Comparison of ENCODE assay signal across 7 cellular contexts in the genomic region with DNA sequence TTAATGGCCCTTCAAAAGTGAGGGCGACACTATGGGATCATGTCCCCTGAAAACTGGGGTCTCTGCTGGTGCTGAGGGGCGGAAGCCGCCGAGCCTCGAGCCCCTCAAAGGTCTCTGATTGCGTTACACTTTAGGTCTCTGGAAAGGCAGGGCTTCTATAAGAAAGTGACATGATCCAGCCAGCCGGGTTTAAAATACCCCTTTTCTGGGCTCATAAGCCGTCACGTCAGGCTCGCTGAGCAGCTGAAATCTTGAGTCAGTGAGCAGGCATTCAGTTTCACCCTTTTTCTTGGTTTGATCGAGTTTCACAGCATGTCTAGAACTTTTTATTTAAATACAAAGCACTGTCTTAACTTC. TPM values are rescaled to one million over a fixed set of nuclear protein-coding genes. Genes with fewer than 3 reads are reported as not detected.
A peak's percentile ranks its signal among the peaks of the same experiment; 100 is the strongest.
DNase-seq lines count a peak whose midpoint lies in the region; ATAC-seq, FAIRE-seq and TF ChIP-seq lines count a peak whose summit lies in the region.

No MANE protein-coding gene starts in this region.

- peaks cover 21% of the 10 kb centered on the region for H3F3A ChIP-seq in MM.1S (ENCODE audit: insufficient read depth, low read length)

- peak overlapping the region; percentile 100 for H3K27ac Mint-ChIP-seq in nephron progenitor cell

- TSS peak; percentile 96 for BruUV-seq in GM12878 (replicated peaks; lab: Mats Ljungman, UMichigan)

- no peak for FAIRE-seq in GM12878 (lab: Jason Lieb, UNC)
- no peak for FAIRE-seq in kidney (lab: Jason Lieb, UNC)

- TF ChIP-seq CTCF in GM12864 (IDR thresholded peaks at IDR 0.05; ENCODE audit: low read depth, low read length, missing control alignments) (no peak), MM.1S (IDR thresholded peaks at IDR 0.05; ENCODE audit: low read length) (no peak), GM12878 (IDR thresholded peaks at IDR 0.05 in 2 of 3, conservative IDR thresholded peaks at IDR 0.05 in 1 of 3; ENCODE audit: control insufficient read depth in 2 of 3, extremely low read depth in 1 of 3, insufficient read depth in 1 of 3, low read depth in 3 of 3, low read length in 3 of 3) (no peak), nephron progenitor cell (IDR thresholded peaks at IDR 0.05) (no peak), kidney (IDR thresholded peaks at IDR 0.05; ENCODE audit: borderline replicate concordance, extremely low read depth, insufficient read depth) (no peak), sigmoid colon (IDR thresholded peaks at IDR 0.05) (no peak)

- H3K36me3 Mint-ChIP-seq in nephron progenitor cell (ENCODE audit: low read depth): peaks cover 17% of the 10 kb centered on the region

- H3K4me1 ChIP-seq in MM.1S (ENCODE audit: low read length) (peaks cover 7% of the 10 kb centered on the region; the same call in 1 of the 2 replicates), GM12878 (ENCODE audit: control insufficient read depth, insufficient read depth, low read length) (0 out of 2 replicates have a peak, but pooled peaks cover 10% of the 10 kb centered on the region), kidney (ENCODE audit: control insufficient read depth in 1 of 2, insufficient read depth in 1 of 2, low read depth in 1 of 2, low read length in 2 of 2) (peaks cover 9 to 18% of the 10 kb centered on the region in 2 donors), sigmoid colon (peaks cover 2 to 29% (median 24%) of the 10 kb centered on the region in 4 donors)

- H3K4me3 ChIP-seq in GM12864 (ENCODE audit: low read depth, low read length) (peak overlapping the region; percentile 91), MM.1S (ENCODE audit: low read length) (peak overlapping the region; percentile 55), GM12878 (peak overlapping the region; percentile 51), kidney (ENCODE audit: low read length in 2 of 2) (no peak overlapping the region), sigmoid colon (peak overlapping the region in 1 of 4 donors; percentile 96)

- H3K36me3 ChIP-seq in MM.1S (replicated peaks; ENCODE audit: insufficient read depth, low read length): peaks cover 3% of the 10 kb centered on the region; the same call in 1 of the 2 replicates
- H3K36me3 ChIP-seq in GM12878 (ENCODE audit: control insufficient read depth in 2 of 2, insufficient read depth in 2 of 2, low read length in 1 of 2): no peaks in the 10 kb centered on the region; a peak in 2 of 4 replicates
- peaks cover 0 to 14% of the 10 kb centered on the region in 2 donors for H3K36me3 ChIP-seq in kidney (ENCODE audit: control insufficient read depth in 1 of 2, insufficient read depth in 2 of 2, low read length in 2 of 2)
- H3K36me3 ChIP-seq in sigmoid colon: peaks cover 0 to 18% (median 9%) of the 10 kb centered on the region in 4 donors

- TF ChIP-seq EP300 in GM12878 (IDR thresholded peaks at IDR 0.05; ENCODE audit: borderline replicate concordance in 1 of 2, control insufficient read depth in 1 of 2, low read depth in 2 of 2, low read length in 2 of 2) (no peak), sigmoid colon (IDR thresholded peaks at IDR 0.05) (no peak)

- H3K79me2 ChIP-seq in MM.1S (ENCODE audit: low read length): peaks cover 24% of the 10 kb centered on the region
- peaks cover 35% of the 10 kb centered on the region for H3K79me2 ChIP-seq in GM12878 (ENCODE audit: control insufficient read depth, insufficient read depth, low read length)

- RAD21 ChIA-PET in GM12878 (lab: Charles Lee; ENCODE audit: unreplicated experiment): interaction anchor here (0.9 to 1.9 kb wide), 6 partner anchors 22 to 162 kb away, joined by 3 to 12 read pairs (median 4); no protein-coding TSS in a partner anchor

- SMC1A ChIA-PET in GM12878 (lab: Charles Lee; ENCODE audit: uncharacterized antibody, unreplicated experiment): interaction anchor here (0.6 to 1.0 kb wide), 2 partner anchors 21 to 24 kb away, joined by 3 read pairs; no protein-coding TSS in a partner anchor

- POLR2A ChIA-PET in GM12878 (lab: Charles Lee): interaction anchor here (1.3 to 2.8 kb wide), 2 partner anchors 23 to 149 kb away, joined by 3 to 12 read pairs; no protein-coding TSS in a partner anchor

- no peaks in the 10 kb centered on the region for H3K9me2 ChIP-seq in MM.1S (replicated peaks; ENCODE audit: insufficient read depth, low read length)

- in situ Hi-C loops in GM12878 (cut with MboI): no loop called here

- H3K9ac ChIP-seq in MM.1S (ENCODE audit: low read length): peak overlapping the region; percentile 88
- H3K9ac ChIP-seq in GM12878 (ENCODE audit: control insufficient read depth, insufficient read depth, low read length): peak overlapping the region; percentile 96
- H3K9ac ChIP-seq in kidney (ENCODE audit: low read length in 2 of 2): no peak overlapping the region

- TF ChIP-seq RAD21 in GM12878 (IDR thresholded peaks at IDR 0.05; ENCODE audit: insufficient read depth, low read depth, low read length): no peak

- peaks cover 7% of the 10 kb centered on the region for H3K27me3 Mint-ChIP-seq in nephron progenitor cell (ENCODE audit: low read depth, poor library complexity)

- intact Hi-C loops in GM12878 (cut with micrococcal nuclease; ENCODE audit: unreplicated experiment) (loop anchor here (5.0 kb wide), 2 partner anchors 86 to 336 kb away; no protein-coding TSS in a partner anchor), posterior vena cava (cut with DNase I) (loop anchor here in 1 of 2 donors (10.0 kb wide), 1 partner anchor 338 kb away; no protein-coding TSS in a partner anchor), kidney (cut with DNase I) (no loop called here), sigmoid colon (cut with DNase I) (loop anchor here (2.0 to 10.0 kb wide), 9 partner anchors 106 to 872 kb away; a partner anchor contains a TSS)

- H3K27me3 ChIP-seq in MM.1S (replicated peaks; ENCODE audit: insufficient read depth, low read length) (no peaks in the 10 kb centered on the region), GM12878 (replicated peaks in 1 of 2; ENCODE audit: control insufficient read depth in 2 of 2, insufficient read depth in 2 of 2, low read length in 1 of 2) (no peaks in the 10 kb centered on the region), sigmoid colon (no peaks in the 10 kb centered on the region)

- TF ChIP-seq POLR2A in GM12878 (IDR thresholded peaks at IDR 0.05; ENCODE audit: low read depth, low read length) (no peak), sigmoid colon (IDR thresholded peaks at IDR 0.05) (no peak)

- H4K20me1 ChIP-seq in MM.1S (ENCODE audit: insufficient read depth, low read length) (no peaks in the 10 kb centered on the region), GM12878 (ENCODE audit: control insufficient read depth, insufficient read depth) (no peaks in the 10 kb centered on the region)

- H3K4me3 Mint-ChIP-seq in nephron progenitor cell: peak overlapping the region; percentile 92

- ATAC-seq in GM12878: peak; percentile 30

- H3K4me1 Mint-ChIP-seq in nephron progenitor cell: peaks cover 29% of the 10 kb centered on the region

- H3K9me3 ChIP-seq in MM.1S (replicated peaks; ENCODE audit: insufficient read depth, low read length) (no peaks in the 10 kb centered on the region), GM12878 (replicated peaks; ENCODE audit: control insufficient read depth, insufficient read depth, low read length) (no peaks in the 10 kb centered on the region), kidney (ENCODE audit: control insufficient read depth in 1 of 2, low read length in 2 of 2) (no peaks in the 10 kb centered on the region), sigmoid colon (no peaks in the 10 kb centered on the region)

- H3K9me3 Mint-ChIP-seq in nephron progenitor cell: no peaks in the 10 kb centered on the region

- H3K4me2 ChIP-seq in MM.1S (ENCODE audit: low read depth, low read length): peak overlapping the region; percentile 71
- peak overlapping the region; percentile 85 for H3K4me2 ChIP-seq in GM12878 (ENCODE audit: control insufficient read depth, insufficient read depth)

- DNase-seq in GM12864 (ENCODE audit: low read depth): no peak
- peak; percentile 44 for DNase-seq in MM.1S
- no peak for DNase-seq in GM12878 (ENCODE audit: low read depth, low spot score)
- DNase-seq in nephron progenitor cell: no peak
- DNase-seq in posterior vena cava (ENCODE audit: low spot score): no peak
- no peak for DNase-seq in kidney
- DNase-seq in sigmoid colon: no peak

- CTCF ChIA-PET in GM12878 (lab: Yijun Ruan, JAX): interaction anchor here (1.0 to 1.6 kb wide), 3 partner anchors 94 to 334 kb away, joined by 3 to 7 read pairs (median 3); no protein-coding TSS in a partner anchor

- 0% methylated on average over 11 of the region's 11 CpGs for WGBS in GM12878 (ENCODE audit: insufficient coverage, insufficient replicate concordance, low lambda C conversion rate, missing lambda C conversion rate)
- 5 to 14% methylated on average over 11 of the region's 11 CpGs for WGBS in sigmoid colon, 2 donors

- H2AFZ ChIP-seq in MM.1S (ENCODE audit: low read length) (no peak overlapping the region), GM12878 (ENCODE audit: control insufficient read depth, low read depth, low read length) (peak overlapping the region; percentile 32; the same call in 1 of the 2 replicates)

- H3K27ac ChIP-seq in MM.1S (ENCODE audit: low read length): peak overlapping the region; percentile 92
- peak overlapping the region; percentile 95 for H3K27ac ChIP-seq in GM12878 (ENCODE audit: control insufficient read depth, insufficient read depth)
- no peak overlapping the region for H3K27ac ChIP-seq in kidney (ENCODE audit: low read depth in 2 of 2, low read length in 2 of 2)
- peak overlapping the region in 2 of 4 donors; percentile 99 to 100 for H3K27ac ChIP-seq in sigmoid colon

RNA-seq across cellular contexts. Expression of a gene that starts 0.6 kb away (rescaled TPM):
- 204 and 210 TPM in 2 replicates for total RNA-seq in GM12878 (2013; cell fraction: nucleolus; rRNA removed)
- 550 and 625 TPM in 2 replicates for total RNA-seq in GM12878 (2014; rRNA removed)
- total RNA-seq in GM12878 (2014; rRNA removed; fragmentation: Illumina TruSeq; extraction: Trizol): 1,176 and 1,210 TPM in 2 replicates
- total RNA-seq in GM12878 (2021): 573 and 591 TPM in 2 replicates
- polyA plus RNA-seq in GM12878 (2011; ENCODE audit: low read depth): 338 TPM
- polyA plus RNA-seq in GM12878 (2011; rRNA removed): 365 and 533 TPM in 2 replicates
- polyA plus RNA-seq in GM12878 (2011; cell fraction: cytosol; rRNA removed): 127 and 129 TPM in 2 replicates
- 131 and 184 TPM in 2 replicates for polyA plus RNA-seq in GM12878 (2011; cell fraction: nucleus; rRNA removed)
- polyA plus RNA-seq in GM12878 (2012): 334 and 381 TPM in 2 replicates
- 1,581 and 1,586 TPM in 2 replicates for polyA plus RNA-seq in GM12878 (2014; fragmentation: Illumina TruSeq; extraction: Trizol)
- polyA plus RNA-seq in GM12878 (2014; fragmentation: Nextera tagmentation; extraction: Ambion mirVana): 1,000 to 10,000 TPM; 2,416 to 2,529 TPM
- 709 and 796 TPM in 2 replicates for polyA plus RNA-seq in GM12878 (2014; rRNA removed)
- polyA plus RNA-seq in GM12878 (2016; fragmentation: Nextera tagmentation; extraction: Ambion mirVana): 1,000 to 10,000 TPM; 1,596 to 1,698 TPM
- polyA minus RNA-seq in GM12878 (2011; rRNA and poly(A)+ RNA removed): 59.0 and 68.5 TPM in 2 replicates
- 74.6 and 120 TPM in 2 replicates for polyA minus RNA-seq in GM12878 (2011; cell fraction: cytosol; rRNA and poly(A)+ RNA removed)
- polyA minus RNA-seq in GM12878 (2011; cell fraction: nucleus; rRNA and poly(A)+ RNA removed): 47.6 and 68.8 TPM in 2 replicates
- total RNA-seq in posterior vena cava: 100 to 1,000 TPM; 241 to 254 TPM
- total RNA-seq in kidney: 264 TPM
- 247 TPM for polyA plus RNA-seq in kidney (ENCODE audit: insufficient read depth, low read depth, low replicate concordance)
- total RNA-seq in sigmoid colon: 100 to 1,000 TPM; 212 to 492 (median 270) TPM
- polyA plus RNA-seq in sigmoid colon: 100 to 1,000 TPM; 306 to 519 (median 384) TPM

RNA-seq across cellular contexts. Expression of a gene that starts 44.0 kb away (rescaled TPM):
- total RNA-seq in GM12878 (2013; cell fraction: nucleolus; rRNA removed): 0.78 TPM in 1 of 2 replicates, not detected in the other
- 0.06 and 0.11 TPM in 2 replicates for total RNA-seq in GM12878 (2014; rRNA removed)
- total RNA-seq in GM12878 (2014; rRNA removed; fragmentation: Illumina TruSeq; extraction: Trizol): not detected in 2 replicates
- total RNA-seq in GM12878 (2021): not detected in 2 replicates
- polyA plus RNA-seq in GM12878 (2011; ENCODE audit: low read depth): 1.0 TPM
- 0.22 and 0.32 TPM in 2 replicates for polyA plus RNA-seq in GM12878 (2011; rRNA removed)
- not detected in 2 replicates for polyA plus RNA-seq in GM12878 (2011; cell fraction: cytosol; rRNA removed)
- polyA plus RNA-seq in GM12878 (2011; cell fraction: nucleus; rRNA removed): 0.13 TPM in 1 of 2 replicates, not detected in the other
- polyA plus RNA-seq in GM12878 (2012): 0.13 and 0.34 TPM in 2 replicates
- 0.29 TPM in 1 of 2 replicates, not detected in the other for polyA plus RNA-seq in GM12878 (2014; fragmentation: Illumina TruSeq; extraction: Trizol)
- polyA plus RNA-seq in GM12878 (2014; fragmentation: Nextera tagmentation; extraction: Ambion mirVana): under 1 TPM; 0.03 to 0.11 TPM
- 1.1 TPM in 1 of 2 replicates, not detected in the other for polyA plus RNA-seq in GM12878 (2014; rRNA removed)
- under 1 TPM; 0.17 to 0.21 TPM for polyA plus RNA-seq in GM12878 (2016; fragmentation: Nextera tagmentation; extraction: Ambion mirVana)
- not detected in 2 replicates for polyA minus RNA-seq in GM12878 (2011; rRNA and poly(A)+ RNA removed)
- not detected in 2 replicates for polyA minus RNA-seq in GM12878 (2011; cell fraction: cytosol; rRNA and poly(A)+ RNA removed)
- not detected in 2 replicates for polyA minus RNA-seq in GM12878 (2011; cell fraction: nucleus; rRNA and poly(A)+ RNA removed)
- total RNA-seq in posterior vena cava: 1 to 10 TPM in 1 of 2 donors, under 1 TPM in 1; 0.14 to 1.2 TPM
- total RNA-seq in kidney: not detected
- polyA plus RNA-seq in kidney (ENCODE audit: insufficient read depth, low read depth, low replicate concordance): not detected
- 1 to 10 TPM in 1 of 4 donors, under 1 TPM in 1, not detected in 2; 0.95 to 1.6 TPM for total RNA-seq in sigmoid colon
- under 1 TPM in 2 of 3 donors, not detected in 1; 0.09 to 0.60 TPM for polyA plus RNA-seq in sigmoid colon

Comparison
In these comparisons a context has a peak if more than half of its experiments do, and no peak if none do; other contexts are left out.
1. H3K4me3 ChIP-seq: peak in GM12864 (single experiment), MM.1S (single experiment) and GM12878 (single experiment); none in kidney (0 of 2).
2. H3K27ac ChIP-seq: peak in MM.1S (single experiment) and GM12878 (single experiment); none in kidney (0 of 2).
3. H3K9ac ChIP-seq: peak in MM.1S (single experiment) and GM12878 (single experiment); none in kidney (0 of 2).